In genomic region chr12:752673-753400, GRCh38 we compare ENCODE assay signal across 8 cellular contexts. TPM values are rescaled to one million over a fixed set of nuclear protein-coding genes. Genes with fewer than 3 reads are reported as not detected.
A peak's percentile ranks its signal among the peaks of the same experiment; 100 is the strongest.
DNase-seq lines count a peak whose midpoint lies in the region; ATAC-seq, FAIRE-seq and TF ChIP-seq lines count a peak whose summit lies in the region.

No MANE protein-coding gene starts in this region.

- DNase-seq in AG09309 (ENCODE audit: low read depth): no peak
- peak; percentile 59 for DNase-seq in RPMI7951 (ENCODE audit: low read depth)
- DNase-seq in astrocyte (ENCODE audit: low read depth): no peak
- DNase-seq in hippocampal formation (lab: John Stamatoyannopoulos, UW): peak; percentile 55
- no peak for DNase-seq in skeletal muscle cell (ENCODE audit: low read depth)
- no peak for DNase-seq in KBM-7

- peak overlapping the region; percentile 96 for H3K4me2 ChIP-seq in astrocyte (ENCODE audit: low read length)

- peak overlapping the region; percentile 81 for H3K4me3 ChIP-seq in AG09309 (ENCODE audit: control insufficient read depth, low read depth, low read length)
- peak overlapping the region; percentile 82 for H3K4me3 ChIP-seq in astrocyte (ENCODE audit: insufficient read depth, low read depth, low read length)
- H3K4me3 ChIP-seq in skeletal muscle cell (ENCODE audit: low read depth, low read length): peak overlapping the region; percentile 87

- H3K4me1 ChIP-seq in astrocyte (ENCODE audit: insufficient read depth, low read length): peaks cover 26% of the 10 kb centered on the region

- in situ Hi-C loops in KBM-7 (cut with MboI; ENCODE audit: low pct_unique_long_range_greater_than_20kb, low sequenced_read_pairs): no loop called here

- no peaks in the 10 kb centered on the region for H3K27me3 Mint-ChIP-seq in astrocyte (ENCODE audit: low read depth, unreplicated experiment)

- peaks cover 44% of the 10 kb centered on the region for H4K20me1 ChIP-seq in astrocyte (ENCODE audit: insufficient read depth, low read length)

- H3K9me3 ChIP-seq in astrocyte (ENCODE audit: insufficient read depth, low read depth, low read length): no peaks in the 10 kb centered on the region

- peak overlapping the region; percentile 71 for H2AFZ ChIP-seq in astrocyte (ENCODE audit: low read depth, low read length)

- no peak overlapping the region for H3K27ac Mint-ChIP-seq in astrocyte (ENCODE audit: unreplicated experiment)

- H3K9me3 Mint-ChIP-seq in astrocyte (ENCODE audit: unreplicated experiment): no peaks in the 10 kb centered on the region

- peaks cover 51% of the 10 kb centered on the region for H3K79me2 ChIP-seq in astrocyte (ENCODE audit: insufficient read depth, low read length)

- H3K27me3 ChIP-seq in astrocyte (ENCODE audit: insufficient read depth, low read length): no peaks in the 10 kb centered on the region

- peaks cover 6% of the 10 kb centered on the region for H3K36me3 Mint-ChIP-seq in astrocyte (ENCODE audit: low read depth, unreplicated experiment)

- peak overlapping the region; percentile 95 for H3K4me3 Mint-ChIP-seq in astrocyte (ENCODE audit: unreplicated experiment)

- ATAC-seq in GM18508 (IDR thresholded peaks at IDR 0.05; ENCODE audit: insufficient read depth, unreplicated experiment) (peak; percentile 1), HG03025 (IDR thresholded peaks at IDR 0.05; ENCODE audit: low FRiP score, unreplicated experiment) (peak; percentile 29)

- no peak for FAIRE-seq in astrocyte (lab: Jason Lieb, UNC)

- H3K27ac ChIP-seq in astrocyte (ENCODE audit: low read depth, low read length): peak overlapping the region; percentile 79

- H3K4me1 Mint-ChIP-seq in astrocyte (ENCODE audit: low read depth, unreplicated experiment): peaks cover 9% of the 10 kb centered on the region

- H3K9ac ChIP-seq in astrocyte (ENCODE audit: low read length): peak overlapping the region; percentile 92

- H3K36me3 ChIP-seq in astrocyte (ENCODE audit: insufficient read depth, low read length): no peaks in the 10 kb centered on the region

- TF ChIP-seq CTCF in AG09309 (IDR thresholded peaks at IDR 0.05; ENCODE audit: control insufficient read depth, insufficient read depth, low read depth, low read length, missing control alignments) (no peak), astrocyte (IDR thresholded peaks at IDR 0.05; ENCODE audit: insufficient read depth, low read depth, low read length) (no peak)

RNA-seq across cellular contexts. Expression of gene WNK1, which starts 0.5 kb away (rescaled TPM):
- total RNA-seq in RPMI7951 (2014; rRNA removed; shearing (Covaris generic)): 27.8 and 42.3 TPM in 2 replicates
- 157 and 179 TPM in 2 replicates for total RNA-seq in astrocyte

Comparison
In these comparisons a context has a peak if more than half of its experiments do, and no peak if none do; other contexts are left out.
1. DNase-seq: peak in RPMI7951 (single experiment) and hippocampal formation (2 of 2); none in AG09309 (single experiment), astrocyte (single experiment), skeletal muscle cell (single experiment) and KBM-7 (single experiment).
2. Peak in every context shown above with its lines, with median percentiles within 50 percentile points of each other: H3K4me3 ChIP-seq.